5 cellular contexts compared by ENCODE assay signal in the genomic region with DNA sequence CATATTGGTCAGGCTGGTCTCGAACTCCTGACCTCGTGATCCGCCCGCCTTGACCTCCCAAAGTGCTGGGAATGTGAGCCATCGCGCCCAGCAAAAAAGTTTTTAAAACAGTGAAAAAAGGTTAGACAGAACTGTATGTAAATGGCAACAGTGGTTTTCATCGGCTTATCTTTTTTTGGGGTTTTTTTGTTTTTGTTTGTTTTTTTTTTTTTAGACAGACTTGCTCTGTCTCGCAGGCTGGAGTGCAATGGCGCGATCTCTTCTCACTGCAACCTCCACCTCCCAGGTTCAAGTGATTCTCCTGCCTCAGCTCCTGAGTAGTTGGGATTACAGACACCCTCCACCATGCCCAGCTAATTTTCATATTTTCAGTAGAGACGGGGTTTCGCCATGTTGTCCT. TPM values are rescaled to one million over a fixed set of nuclear protein-coding genes. Genes with fewer than 3 reads are reported as not detected.
"Had no signal": no experiment of that assay in that cellular context is flagged by ENCODE, and none has a peak within 500 bp of the region (broad histone marks: within the 10 kb centered on the region; RNA-seq: fewer than 3 reads in every experiment).

No MANE protein-coding gene starts in this region.

RNA-seq across cellular contexts. Expression of a gene that starts 21.9 kb away (rescaled TPM):
- total RNA-seq: NCI-H460, OCI-LY7, SJCRH30, SK-MEL-5 had no signal

RNA-seq across cellular contexts. Expression of a gene that starts 42.2 kb away (rescaled TPM):
- total RNA-seq: RPMI7951, SK-MEL-5 had no signal
